ENCODE assay signal across 11 cellular contexts in the genomic region with DNA sequence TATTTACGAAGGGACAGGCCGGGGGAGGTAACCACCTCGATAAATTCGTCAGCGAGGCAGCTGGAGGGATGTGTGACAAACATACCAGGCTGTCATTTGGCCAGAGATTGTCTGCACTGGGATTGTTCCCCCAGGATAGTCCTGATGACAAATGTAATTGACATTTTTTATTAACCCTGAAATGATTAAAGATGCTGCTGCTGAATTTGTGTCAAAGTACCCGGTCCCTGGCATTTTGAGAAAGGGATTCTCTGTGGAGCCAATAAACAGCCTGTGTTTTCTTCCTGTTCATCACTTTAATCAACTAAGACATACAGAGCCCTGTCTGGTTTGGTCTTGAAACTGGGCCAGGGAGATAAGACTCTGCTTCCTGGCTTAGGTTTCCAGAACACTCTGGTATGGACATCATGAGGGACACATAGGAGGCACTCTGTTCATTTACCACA.
A peak's percentile ranks its signal among the peaks of the same experiment; 100 is the strongest.
DNase-seq lines count a peak whose midpoint lies in the region; ATAC-seq and TF ChIP-seq lines count a peak whose summit lies in the region.
"Had no signal": no experiment of that assay in that cellular context is flagged by ENCODE, and none has a peak within 500 bp of the region (broad histone marks: within the 10 kb centered on the region; RNA-seq: fewer than 3 reads in every experiment).

No MANE protein-coding gene starts in this region.

- TF ChIP-seq CTCF in brain (conservative IDR thresholded peaks at IDR 0.05) (no peak), testis (IDR thresholded peaks at IDR 0.05) (no peak)

- H3K27ac Mint-ChIP-seq in brain = peak overlapping the region; percentile 85 to 95 (median 94)
- H3K27ac Mint-ChIP-seq: activated T-helper 1 cell treated with anti-CD3 and anti-CD28 coated beads, Interleukin-12 subunit alpha, Interleukin-12 subunit beta, Interleukin-2, Interleukin-4 antibody, amounts not matched to agents 30 ng/mL and 10 ng/mL and 1 ng/mL, durations not matched to agents 14 hours and 24 hours and 36 hours had no signal

- H3K4me3 Mint-ChIP-seq in brain = peak overlapping the region in 4 of 5 experiments; percentile 21 to 59 (median 49)
- no peak overlapping the region for H3K4me3 Mint-ChIP-seq in activated T-cell treated with anti-CD3 and anti-CD28 coated beads, Interleukin-2, amount 50 U/mL, for 4 hours
- H3K4me3 Mint-ChIP-seq: activated T-helper 1 cell treated with anti-CD3 and anti-CD28 coated beads, Interleukin-12 subunit alpha, Interleukin-12 subunit beta, Interleukin-2, Interleukin-4 antibody, amounts not matched to agents 30 ng/mL and 10 ng/mL and 1 ng/mL, durations not matched to agents 14 hours and 24 hours and 36 hours had no signal

- no peak for ATAC-seq in activated T-cell treated with anti-CD3 and anti-CD28 coated beads, Interleukin-2, amount 50 U/mL, for 4 hours
- no peak for ATAC-seq in GM21528 (IDR thresholded peaks at IDR 0.05; ENCODE audit: low FRiP score, unreplicated experiment)

- no peak overlapping the region for H3K4me3 ChIP-seq in testis
- H3K4me3 ChIP-seq: colonic mucosa, gastroesophageal sphincter, left lung had no signal

- peaks cover 14% of the 10 kb centered on the region for H3K4me1 ChIP-seq in testis

- WGBS in testis, 2 donors = 60 to 86% methylated on average over 6 of the region's 6 CpGs

- peaks cover 100% of the 10 kb centered on the region for H3K4me1 Mint-ChIP-seq in brain
- peaks cover 22% of the 10 kb centered on the region for H3K4me1 Mint-ChIP-seq in activated T-cell treated with anti-CD3 and anti-CD28 coated beads, Interleukin-2, amount 50 U/mL, for 4 hours (ENCODE audit: low read depth)

- no peaks in the 10 kb centered on the region for H3K9me3 Mint-ChIP-seq in brain
- H3K9me3 Mint-ChIP-seq in activated T-cell treated with anti-CD3 and anti-CD28 coated beads, Interleukin-2, amount 50 U/mL, for 4 hours = no peaks in the 10 kb centered on the region
- H3K9me3 Mint-ChIP-seq: activated T-helper 1 cell treated with anti-CD3 and anti-CD28 coated beads, Interleukin-12 subunit alpha, Interleukin-12 subunit beta, Interleukin-2, Interleukin-4 antibody, amounts not matched to agents 30 ng/mL and 10 ng/mL and 1 ng/mL, durations not matched to agents 14 hours and 24 hours and 36 hours had no signal

- H3K36me3 Mint-ChIP-seq in brain = no peaks in the 10 kb centered on the region
- no peaks in the 10 kb centered on the region for H3K36me3 Mint-ChIP-seq in activated T-cell treated with anti-CD3 and anti-CD28 coated beads, Interleukin-2, amount 50 U/mL, for 4 hours (ENCODE audit: insufficient read depth)

- no peaks in the 10 kb centered on the region for H3K27me3 Mint-ChIP-seq in brain
- no peaks in the 10 kb centered on the region for H3K27me3 Mint-ChIP-seq in activated T-cell treated with anti-CD3 and anti-CD28 coated beads, Interleukin-2, amount 50 U/mL, for 4 hours (ENCODE audit: low read depth)

- no peaks in the 10 kb centered on the region for H3K27me3 ChIP-seq in testis
- H3K27me3 ChIP-seq: colonic mucosa, gastroesophageal sphincter, left lung had no signal

- peak; percentile 64 for DNase-seq in OCI-M2 (lab: John Stamatoyannopoulos, UW; ENCODE audit: unreplicated experiment)
- peak; percentile 63 for DNase-seq in iris pigment epithelial cell (ENCODE audit: low read depth)
- peak; percentile 36 for DNase-seq in testis
- no peak for DNase-seq in NCI-H69 (lab: John Stamatoyannopoulos, UW)
- DNase-seq in activated T-cell treated with anti-CD3 and anti-CD28 coated beads, Interleukin-2, amount 50 U/mL, for 4 hours = no peak

- H3K9me3 ChIP-seq in testis = no peaks in the 10 kb centered on the region
- H3K9me3 ChIP-seq: colonic mucosa, gastroesophageal sphincter, left lung had no signal

- intact Hi-C loops in testis (cut with DNase I; ENCODE audit: low total_unique reads) = no loop called here

- TF ChIP-seq POLR2A in testis (IDR thresholded peaks at IDR 0.05) = no peak

- no peaks in the 10 kb centered on the region for H3K36me3 ChIP-seq in testis (ENCODE audit: low read depth, missing control alignments)
- H3K36me3 ChIP-seq: colonic mucosa, gastroesophageal sphincter, left lung had no signal

- peak overlapping the region; percentile 9 to 57 for H3K27ac ChIP-seq in testis

Comparison
In these comparisons a context has a peak if more than half of its experiments do, and no peak if none do; other contexts are left out.
1. DNase-seq: peak in OCI-M2 (single experiment), iris pigment epithelial cell (single experiment) and testis (single experiment); none in NCI-H69 (single experiment) and activated T-cell treated with anti-CD3 and anti-CD28 coated beads, Interleukin-2, amount 50 U/mL, for 4 hours (single experiment).